Comparison of ENCODE assay signal across 21 cellular contexts in genomic region chr1:227242811-227243682, GRCh38.
DNase-seq lines count a peak whose midpoint lies in the region; ATAC-seq, FAIRE-seq and TF ChIP-seq lines count a peak whose summit lies in the region.
"Had no signal": no experiment of that assay in that cellular context is flagged by ENCODE, and none has a peak within 500 bp of the region (broad histone marks: within the 10 kb centered on the region; RNA-seq: fewer than 3 reads in every experiment).

No MANE protein-coding gene starts in this region.

- H3K27me3 ChIP-seq in HCT116 (ENCODE audit: insufficient read depth, low read length) (no peaks in the 10 kb centered on the region), body of pancreas (no peaks in the 10 kb centered on the region), keratinocyte (ENCODE audit: control insufficient read depth, extremely low read depth, insufficient read depth, low read length) (no peaks in the 10 kb centered on the region)
- H3K27me3 ChIP-seq: adrenal gland, Peyer's patch had no signal

- H3K27ac ChIP-seq in HCT116 (ENCODE audit: low read depth, low read length) (peak overlapping the region; percentile 11; the same call in 1 of the 2 replicates), body of pancreas (peak overlapping the region in 3 of 4 donors; percentile 57 to 75 (median 63)), keratinocyte (ENCODE audit: control insufficient read depth, insufficient read depth, low read length) (no peak overlapping the region)
- H3K27ac ChIP-seq: adrenal gland, Peyer's patch had no signal

- H3K9ac ChIP-seq in HCT116 (ENCODE audit: low read length) (peak overlapping the region; percentile 9; the same call in 1 of the 2 replicates), keratinocyte (ENCODE audit: control insufficient read depth, extremely low read depth, insufficient read depth, low read length) (no peak overlapping the region)

- H2AFZ ChIP-seq in HCT116 (ENCODE audit: low read depth, low read length, poor library complexity, severe bottlenecking) (no peak overlapping the region), keratinocyte (ENCODE audit: control insufficient read depth, low read length) (no peak overlapping the region)

- H3K4me2 ChIP-seq in HCT116 (ENCODE audit: low read length) (peak overlapping the region; percentile 52), keratinocyte (ENCODE audit: control insufficient read depth, extremely low read depth, insufficient read depth, low read depth, low read length) (no peak overlapping the region)

- no peak overlapping the region; a peak in 1 of 4 replicates for H3K4me3 ChIP-seq in HCT116 (replicated peaks in 1 of 2; ENCODE audit: low read depth in 1 of 2, low read length in 2 of 2)
- H3K4me3 ChIP-seq in body of pancreas = no peak overlapping the region
- no peak overlapping the region for H3K4me3 ChIP-seq in keratinocyte (ENCODE audit: control insufficient read depth in 2 of 3, extremely low read depth in 1 of 3, insufficient read depth in 2 of 3, low read depth in 1 of 3, low read length in 3 of 3)
- H3K4me3 ChIP-seq: adrenal gland, lung, Peyer's patch had no signal

- peak; percentile 47 for FAIRE-seq in A204.1 (lab: Jason Lieb, UNC)
- peak; percentile 13 for FAIRE-seq in keratinocyte (lab: Jason Lieb, UNC)

- intact Hi-C loops in HCT116 (cut with micrococcal nuclease) = no loop called here
- intact Hi-C loops in body of pancreas (cut with DNase I) = no loop called here

- dilution Hi-C loops in keratinocyte (cut with MboI; ENCODE audit: extremely low pct_ligation_motif_present, low sequenced_read_pairs) = no loop called here

- H3K36me3 Mint-ChIP-seq in osteocyte (ENCODE audit: unreplicated experiment) = peaks cover 13% of the 10 kb centered on the region

- no peaks in the 10 kb centered on the region for H3K9me2 ChIP-seq in HCT116 (ENCODE audit: insufficient read depth)

- H3K4me1 ChIP-seq in HCT116 (ENCODE audit: control insufficient read depth in 1 of 2, insufficient read depth in 2 of 2, low read length in 2 of 2) (peaks cover 23 to 38% of the 10 kb centered on the region in 2 experiments), body of pancreas (peaks cover 30% of the 10 kb centered on the region), keratinocyte (ENCODE audit: control insufficient read depth, extremely low read depth, insufficient read depth, low read length) (peaks cover 2% of the 10 kb centered on the region)

- TF ChIP-seq CTCF in HCT116 (IDR thresholded peaks at IDR 0.05 in 2 of 3, conservative IDR thresholded peaks at IDR 0.05 in 1 of 3; ENCODE audit: borderline replicate concordance in 1 of 3, insufficient read depth in 1 of 3, low read depth in 2 of 3, low read length in 2 of 3) = no peak
- no peak for TF ChIP-seq CTCF in body of pancreas (IDR thresholded peaks at IDR 0.05)
- TF ChIP-seq CTCF in keratinocyte (optimal IDR thresholded peaks at IDR 0.05 in 1 of 3, IDR thresholded peaks at IDR 0.05 in 1 of 3, conservative IDR thresholded peaks at IDR 0.05 in 1 of 3; ENCODE audit: extremely low read depth in 1 of 3, insufficient read depth in 2 of 3, low read length in 3 of 3) = no peak
- no peak for TF ChIP-seq CTCF in osteocyte (IDR thresholded peaks at IDR 0.05)

- no peaks in the 10 kb centered on the region for H3K9me1 ChIP-seq in keratinocyte (ENCODE audit: control insufficient read depth, extremely low read depth, insufficient read depth, low read length)

- no peak overlapping the region for H3K4me3 Mint-ChIP-seq in osteocyte (ENCODE audit: unreplicated experiment)
- H3K4me3 Mint-ChIP-seq: H9 had no signal

- BruUV-seq in HCT116 (replicated peaks; lab: Mats Ljungman, UMichigan) = no TSS peak

- peaks cover 95% of the 10 kb centered on the region for H3K79me2 ChIP-seq in HCT116 (ENCODE audit: insufficient read depth, low read length)
- peaks cover 40% of the 10 kb centered on the region for H3K79me2 ChIP-seq in keratinocyte (ENCODE audit: control insufficient read depth, insufficient read depth, low read length)

- DNase-seq in HCT116 (ENCODE audit: low read depth, low spot score) = no peak
- DNase-seq in body of pancreas = no peak
- DNase-seq in keratinocyte (ENCODE audit: low read depth, low spot score) = no peak
- no peak for DNase-seq in osteocyte (ENCODE audit: extremely low spot score, unreplicated experiment)
- DNase-seq in stimulated activated CD4-positive, alpha-beta T cell treated with anti-CD3 and anti-CD28 coated beads, Interleukin-4, amount 100 ng/mL, for 1 hour = no peak
- no peak for DNase-seq in stimulated activated CD4-positive, alpha-beta T cell treated with anti-CD3 and anti-CD28 coated beads, Interleukin-1b, Interleukin-23, amount 100 ng/mL, for 48 hours
- DNase-seq: C1 segment of cervical spinal cord, caudate nucleus, DMS 273 treated with DMSO at 0.1 percent for 48 hours, GF-D8, H9, NCI-H187, NCI-H345, Peyer's patch had no signal

- TF ChIP-seq POLR2A in HCT116 (IDR thresholded peaks at IDR 0.05; ENCODE audit: borderline replicate concordance, extremely low read depth, insufficient read depth, insufficient read length) = no peak
- TF ChIP-seq POLR2A in body of pancreas (IDR thresholded peaks at IDR 0.05) = no peak

- 59 to 68% methylated on average over 2 of the region's 2 CpGs for WGBS in body of pancreas, 2 donors

- CTCF ChIA-PET in HCT116 (lab: Charles Lee) = interaction anchor here (1.4 kb wide), 1 partner anchor 15 kb away, joined by 3 read pairs; no protein-coding TSS in a partner anchor

- no peak overlapping the region for H3K27ac Mint-ChIP-seq in osteocyte (ENCODE audit: unreplicated experiment)
- H3K27ac Mint-ChIP-seq: activated T-helper 2 cell treated with anti-CD3 and anti-CD28 coated beads, Interferon-gamma antibody, Interleukin-2, Interleukin-4, amounts not matched to agents 10 μg/mL and 5 μg/mL and 100 μg/mL, durations not matched to agents 14 hours and 24 hours and 36 hours had no signal

- RAD21 ChIA-PET in HCT116 (lab: Charles Lee; ENCODE audit: low non-redundant PET in 1 of 2, low total read pairs in 2 of 2, uncharacterized antibody in 2 of 2, unreplicated experiment in 2 of 2) = no interaction called here

- H3K36me3 ChIP-seq in HCT116 (ENCODE audit: control insufficient read depth in 1 of 2, insufficient read depth in 2 of 2, low read length in 2 of 2) = no peaks in the 10 kb centered on the region
- no peaks in the 10 kb centered on the region for H3K36me3 ChIP-seq in body of pancreas (replicated peaks in 1 of 2; ENCODE audit: insufficient read depth in 1 of 2, low read depth in 2 of 2)
- no peaks in the 10 kb centered on the region for H3K36me3 ChIP-seq in keratinocyte (ENCODE audit: control insufficient read depth in 2 of 2, extremely low read depth in 1 of 2, insufficient read depth in 2 of 2, low read length in 2 of 2)
- H3K36me3 ChIP-seq: adrenal gland, Peyer's patch had no signal

- no peaks in the 10 kb centered on the region for H3K9me3 ChIP-seq in HCT116 (ENCODE audit: control insufficient read depth in 1 of 2, insufficient read depth in 1 of 2, low read depth in 1 of 2, low read length in 2 of 2)
- H3K9me3 ChIP-seq in body of pancreas = no peaks in the 10 kb centered on the region
- no peaks in the 10 kb centered on the region for H3K9me3 ChIP-seq in keratinocyte (ENCODE audit: control insufficient read depth, low read depth, low read length)
- H3K9me3 ChIP-seq: adrenal gland, Peyer's patch had no signal

- POLR2A ChIA-PET in HCT116 (lab: Charles Lee) = no interaction called here

- H3K27me3 Mint-ChIP-seq in osteocyte (ENCODE audit: unreplicated experiment) = no peaks in the 10 kb centered on the region

- H3K9me3 Mint-ChIP-seq in osteocyte (ENCODE audit: unreplicated experiment) = peaks cover 3% of the 10 kb centered on the region
- H3K9me3 Mint-ChIP-seq: activated T-helper 2 cell treated with anti-CD3 and anti-CD28 coated beads, Interferon-gamma antibody, Interleukin-2, Interleukin-4, amounts not matched to agents 10 μg/mL and 5 μg/mL and 100 μg/mL, durations not matched to agents 14 hours and 24 hours and 36 hours; H9 had no signal

- ATAC-seq in HCT116 (peak; percentile 54), body of pancreas (no peak), HG03469 (IDR thresholded peaks at IDR 0.05; ENCODE audit: unreplicated experiment) (no peak)
- ATAC-seq: esophagus mucosa, SK-N-SH treated with all-trans-retinoic acid at 6 μM for 48 hours had no signal

- peaks cover 39% of the 10 kb centered on the region for H3K4me1 Mint-ChIP-seq in osteocyte (ENCODE audit: unreplicated experiment)

- H4K20me1 ChIP-seq in HCT116 (ENCODE audit: insufficient read depth) (no peaks in the 10 kb centered on the region), keratinocyte (ENCODE audit: control insufficient read depth, extremely low read depth, insufficient read depth, low read length) (peaks cover 3% of the 10 kb centered on the region)

- no peak for TF ChIP-seq RAD21 in HCT116 (IDR thresholded peaks at IDR 0.05; ENCODE audit: low read depth)

TF ChIP-seq in HCT116, 20 proteins besides CTCF, POLR2A, EP300 and RAD21:
- TF ChIP-seq FOSL1 (IDR thresholded peaks at IDR 0.05; ENCODE audit: low read depth) (no peak), EZH2phosphoT487 (IDR thresholded peaks at IDR 0.05; ENCODE audit: borderline replicate concordance) (no peak), ELF1 (IDR thresholded peaks at IDR 0.05; ENCODE audit: borderline replicate concordance, low read depth) (no peak), SP1 (IDR thresholded peaks at IDR 0.05; ENCODE audit: low read depth) (no peak), POLR2AphosphoS5 (IDR thresholded peaks at IDR 0.05; ENCODE audit: low read depth, low read length) (no peak), SRF (IDR thresholded peaks at IDR 0.05; ENCODE audit: low read depth) (no peak)
